ENCODE assay signal across 16 cellular contexts in the genomic region with DNA sequence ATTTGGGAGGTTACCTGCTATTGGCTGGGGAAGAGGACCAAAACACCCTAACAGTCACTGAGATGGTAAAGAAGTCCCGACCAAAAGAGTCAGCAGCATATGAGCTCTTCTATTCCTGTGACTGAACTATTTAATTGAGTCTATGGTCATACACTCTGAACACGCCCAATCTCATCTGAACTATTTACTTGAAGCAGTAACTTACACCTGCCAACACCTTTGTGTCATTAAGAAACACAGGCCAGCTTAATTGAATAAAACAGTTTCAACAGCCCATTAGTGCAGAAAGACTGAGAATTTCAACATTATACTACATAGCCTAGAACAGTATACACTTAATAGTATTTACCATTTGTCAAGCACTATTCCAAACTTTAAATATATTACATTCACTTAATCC. TPM values are rescaled to one million over a fixed set of nuclear protein-coding genes. Genes with fewer than 3 reads are reported as not detected.
DNase-seq lines count a peak whose midpoint lies in the region; ATAC-seq and TF ChIP-seq lines count a peak whose summit lies in the region.
"Had no signal": no experiment of that assay in that cellular context is flagged by ENCODE, and none has a peak within 500 bp of the region (broad histone marks: within the 10 kb centered on the region; RNA-seq: fewer than 3 reads in every experiment).

No MANE protein-coding gene starts in this region.

- H3K27ac ChIP-seq in HEK293 (ENCODE audit: extremely low read depth, low read depth, low read length) = no peak overlapping the region
- H3K27ac ChIP-seq in transverse colon = peak overlapping the region in 3 of 4 donors; percentile 44 to 61 (median 48)
- H3K27ac ChIP-seq in right lobe of liver = no peak overlapping the region
- H3K27ac ChIP-seq: 22Rv1 had no signal

- no peaks in the 10 kb centered on the region for H3K27me3 ChIP-seq in transverse colon
- H3K27me3 ChIP-seq in right lobe of liver = no peaks in the 10 kb centered on the region

- H3K36me3 ChIP-seq in HEK293 (ENCODE audit: control insufficient read depth in 2 of 2, insufficient read depth in 1 of 2, low read length in 2 of 2) (no peaks in the 10 kb centered on the region), transverse colon (no peaks in the 10 kb centered on the region), right lobe of liver (no peaks in the 10 kb centered on the region)
- H3K36me3 ChIP-seq: HAP-1 had no signal

- peak; percentile 79 for ATAC-seq in left colon
- ATAC-seq in right lobe of liver = no peak
- ATAC-seq in HG02973 (IDR thresholded peaks at IDR 0.05; ENCODE audit: unreplicated experiment) = no peak
- ATAC-seq: CD8-positive, alpha-beta T cell; GM12878; K562 had no signal

- in situ Hi-C loops in transverse colon (cut with MboI; ENCODE audit: low pct_ligation_motif_present in 1 of 4, low pct_unique_long_range_greater_than_20kb in 1 of 4, low sequenced_read_pairs in 3 of 4) = no loop called here

- WGBS in transverse colon (ENCODE audit: low coverage in 1 of 2), 2 donors = 54 to 63% methylated on average over 2 of the region's 2 CpGs
- 88% methylated on average over 2 of the region's 2 CpGs for WGBS in right lobe of liver (ENCODE audit: insufficient coverage, low coverage, low lambda C conversion rate, missing lambda C conversion rate)

- TF ChIP-seq CTCF in HEK293 (tag by site-specific recombination; IDR thresholded peaks at IDR 0.05) (no peak), transverse colon (IDR thresholded peaks at IDR 0.05) (no peak), right lobe of liver (IDR thresholded peaks at IDR 0.05) (no peak), GM20000 (IDR thresholded peaks at IDR 0.05; ENCODE audit: extremely low read depth, missing control alignments) (no peak)

- no peak overlapping the region for H3K4me3 ChIP-seq in HEK293 (ENCODE audit: low read depth, low read length)
- no peak overlapping the region for H3K4me3 ChIP-seq in transverse colon
- no peak overlapping the region for H3K4me3 ChIP-seq in right lobe of liver
- H3K4me3 ChIP-seq: GM12878, HAP-1, K562 had no signal

- H3K9me3 ChIP-seq in HEK293 (ENCODE audit: control insufficient read depth, insufficient read depth, low read depth, low read length) (no peaks in the 10 kb centered on the region), transverse colon (no peaks in the 10 kb centered on the region), right lobe of liver (no peaks in the 10 kb centered on the region)
- H3K9me3 ChIP-seq: HAP-1 had no signal

- peak; percentile 7 for TF ChIP-seq POLR2A in transverse colon (IDR thresholded peaks at IDR 0.05)
- no peak for TF ChIP-seq POLR2A in right lobe of liver (IDR thresholded peaks at IDR 0.05)

- CTCF ChIA-PET in HEK293 (lab: Yijun Ruan, JAX) = interaction anchor here (0.6 to 3.9 kb wide), 10 partner anchors 11 to 1355 kb away, joined by 3 to 28 read pairs (median 5); partner anchors contain the start of gene WDR38

- DNase-seq in NCI-H2107 treated with DMSO at 0.1 percent for 48 hours (lab: John Stamatoyannopoulos, UW; ENCODE audit: unreplicated experiment) (peak; percentile 27), NCI-H2107 (lab: John Stamatoyannopoulos, UW) (no peak), left colon (no peak), transverse colon (no peak), right lobe of liver (no peak), GM20000 (ENCODE audit: low spot score) (no peak)
- DNase-seq: CD8-positive, alpha-beta T cell; COR-L47; DMS79; HFFc6 had no signal

- intact Hi-C loops in left colon (cut with DNase I, micrococcal nuclease) (no loop called here), transverse colon (cut with DNase I; ENCODE audit: low total_unique reads) (no loop called here), right lobe of liver (cut with DNase I) (no loop called here)

- H3K4me1 ChIP-seq in HEK293 (ENCODE audit: control insufficient read depth, insufficient read depth, low read length) (peaks cover 19% of the 10 kb centered on the region), transverse colon (peaks cover 0 to 40% (median 28%) of the 10 kb centered on the region in 4 donors), right lobe of liver (peaks cover 0 to 47% (median 15%) of the 10 kb centered on the region in 4 donors)

- POLR2A ChIA-PET in HEK293 (lab: Yijun Ruan, JAX) = no interaction called here

- TF ChIP-seq EP300 in transverse colon (IDR thresholded peaks at IDR 0.05; ENCODE audit: low read depth) = no peak

TF ChIP-seq in HEK293, 187 proteins besides CTCF, POLR2A, EP300 and RAD21:
- TF ChIP-seq PRDM4 (tag by site-specific recombination; IDR thresholded peaks at IDR 0.05) (peak; percentile 79; the same call in 1 of the 2 replicates), KLF10 (tag by site-specific recombination; IDR thresholded peaks at IDR 0.05) (no peak), KLF1 (tag by site-specific recombination; IDR thresholded peaks at IDR 0.05) (peak; percentile 65), WT1 (tag by site-specific recombination; IDR thresholded peaks at IDR 0.05) (0 out of 2 replicates have a peak, but pooled peaks have one; percentile 35), OSR2 (tag by site-specific recombination; IDR thresholded peaks at IDR 0.05) (peak; percentile 44; the same call in 1 of the 2 replicates), ZNF19 (tag by site-specific recombination; IDR thresholded peaks at IDR 0.05; ENCODE audit: low read depth) (no peak), ZNF138 (tag by site-specific recombination; IDR thresholded peaks at IDR 0.05; ENCODE audit: borderline replicate concordance) (no peak)
- TF ChIP-seq, protein P1, sequence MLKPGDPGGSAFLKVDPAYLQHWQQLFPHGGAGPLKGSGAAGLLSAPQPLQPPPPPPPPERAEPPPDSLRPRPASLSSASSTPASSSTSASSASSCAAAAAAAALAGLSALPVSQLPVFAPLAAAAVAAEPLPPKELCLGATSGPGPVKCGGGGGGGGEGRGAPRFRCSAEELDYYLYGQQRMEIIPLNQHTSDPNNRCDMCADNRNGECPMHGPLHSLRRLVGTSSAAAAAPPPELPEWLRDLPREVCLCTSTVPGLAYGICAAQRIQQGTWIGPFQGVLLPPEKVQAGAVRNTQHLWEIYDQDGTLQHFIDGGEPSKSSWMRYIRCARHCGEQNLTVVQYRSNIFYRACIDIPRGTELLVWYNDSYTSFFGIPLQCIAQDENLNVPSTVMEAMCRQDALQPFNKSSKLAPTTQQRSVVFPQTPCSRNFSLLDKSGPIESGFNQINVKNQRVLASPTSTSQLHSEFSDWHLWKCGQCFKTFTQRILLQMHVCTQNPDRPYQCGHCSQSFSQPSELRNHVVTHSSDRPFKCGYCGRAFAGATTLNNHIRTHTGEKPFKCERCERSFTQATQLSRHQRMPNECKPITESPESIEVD (tag by site-specific recombination; IDR thresholded peaks at IDR 0.05) = peak; percentile 61; the same call in 1 of the 2 replicates
TF ChIP-seq in HEK293: peak in this region for 5.

RNA-seq across cellular contexts. Expression of gene NR6A1, which starts 47.8 kb away (rescaled TPM):
- total RNA-seq in left colon = 1 to 10 TPM; 4.6 to 7.1 TPM
- total RNA-seq in transverse colon = 10 to 100 TPM in 3 of 4 donors, 1 to 10 TPM in 1; 9.7 to 14.6 (median 12.5) TPM
- 1 to 10 TPM; 1.3 to 3.6 (median 1.9) TPM for total RNA-seq in right lobe of liver
- total RNA-seq: CD8-positive, alpha-beta T cell had no signal

RNA-seq across cellular contexts. Expression of gene OLFML2A, which starts 53.6 kb away (rescaled TPM):
- 10 to 100 TPM in 1 of 2 donors, 1 to 10 TPM in 1; 3.3 to 12.7 TPM for total RNA-seq in left colon
- 10 to 100 TPM in 3 of 4 donors, 1 to 10 TPM in 1; 9.4 to 59.1 (median 16.0) TPM for total RNA-seq in transverse colon
- under 1 TPM; 0.12 to 0.74 (median 0.40) TPM for total RNA-seq in right lobe of liver
- total RNA-seq: CD8-positive, alpha-beta T cell had no signal

Comparison
In these comparisons a context has a peak if more than half of its experiments do, and no peak if none do; other contexts are left out.
1. H3K27ac ChIP-seq: peak in transverse colon (3 of 4); none in HEK293 (single experiment) and right lobe of liver (0 of 3).